1 cellular context compared by ENCODE assay signal in the genomic region with DNA sequence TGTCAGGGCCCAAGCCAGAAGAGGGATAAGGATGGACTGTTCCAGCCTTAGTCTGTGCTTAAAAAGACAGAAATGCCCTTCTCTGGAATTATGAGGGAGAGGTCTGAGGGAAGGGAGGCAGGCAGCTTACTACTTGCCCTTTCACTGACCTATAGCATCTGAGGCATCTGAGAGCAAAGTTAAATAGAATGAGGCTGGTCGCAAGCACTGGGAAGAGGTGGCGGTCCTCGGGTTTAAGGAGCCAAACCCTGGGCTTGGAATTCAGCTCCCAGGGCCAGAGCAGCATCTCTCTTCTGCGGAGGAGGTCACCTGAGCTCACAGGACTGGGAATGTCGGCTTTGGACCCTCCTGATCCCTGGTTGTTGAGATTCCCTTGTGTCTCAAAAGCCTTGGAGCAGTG.
TF ChIP-seq lines count a peak whose summit lies in the region.

No MANE protein-coding gene starts in this region.

TF ChIP-seq in K562, 482 proteins besides CTCF, POLR2A, EP300 and RAD21 (continued from another document):
- TF ChIP-seq, protein P1, sequence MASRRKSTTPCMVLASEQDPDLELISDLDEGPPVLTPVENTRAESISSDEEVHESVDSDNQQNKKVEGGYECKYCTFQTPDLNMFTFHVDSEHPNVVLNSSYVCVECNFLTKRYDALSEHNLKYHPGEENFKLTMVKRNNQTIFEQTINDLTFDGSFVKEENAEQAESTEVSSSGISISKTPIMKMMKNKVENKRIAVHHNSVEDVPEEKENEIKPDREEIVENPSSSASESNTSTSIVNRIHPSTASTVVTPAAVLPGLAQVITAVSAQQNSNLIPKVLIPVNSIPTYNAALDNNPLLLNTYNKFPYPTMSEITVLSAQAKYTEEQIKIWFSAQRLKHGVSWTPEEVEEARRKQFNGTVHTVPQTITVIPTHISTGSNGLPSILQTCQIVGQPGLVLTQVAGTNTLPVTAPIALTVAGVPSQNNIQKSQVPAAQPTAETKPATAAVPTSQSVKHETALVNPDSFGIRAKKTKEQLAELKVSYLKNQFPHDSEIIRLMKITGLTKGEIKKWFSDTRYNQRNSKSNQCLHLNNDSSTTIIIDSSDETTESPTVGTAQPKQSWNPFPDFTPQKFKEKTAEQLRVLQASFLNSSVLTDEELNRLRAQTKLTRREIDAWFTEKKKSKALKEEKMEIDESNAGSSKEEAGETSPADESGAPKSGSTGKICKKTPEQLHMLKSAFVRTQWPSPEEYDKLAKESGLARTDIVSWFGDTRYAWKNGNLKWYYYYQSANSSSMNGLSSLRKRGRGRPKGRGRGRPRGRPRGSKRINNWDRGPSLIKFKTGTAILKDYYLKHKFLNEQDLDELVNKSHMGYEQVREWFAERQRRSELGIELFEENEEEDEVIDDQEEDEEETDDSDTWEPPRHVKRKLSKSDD (conservative IDR thresholded peaks at IDR 0.05; ENCODE audit: low read length) = no peak
- TF ChIP-seq DPF2 (IDR thresholded peaks at IDR 0.05) (no peak), ZNF436 (CRISPR knock-in tag; IDR thresholded peaks at IDR 0.05) (no peak), FOSL1 (tag; conservative IDR thresholded peaks at IDR 0.05) (no peak), POLR2G (IDR thresholded peaks at IDR 0.05; ENCODE audit: low read depth, low read length) (no peak), PRPF4 (IDR thresholded peaks at IDR 0.05; ENCODE audit: insufficient read depth, low read depth, low read length, poor library complexity, severe bottlenecking) (no peak), FOXA3 (CRISPR knock-in tag; conservative IDR thresholded peaks at IDR 0.05 in 1 of 2, IDR thresholded peaks at IDR 0.05 in 1 of 2) (no peak), SAFB2 (IDR thresholded peaks at IDR 0.05; ENCODE audit: borderline replicate concordance, low read depth, low read length, severe bottlenecking) (no peak), EP400 (IDR thresholded peaks at IDR 0.05) (no peak), SRSF7 (optimal IDR thresholded peaks at IDR 0.05; ENCODE audit: low read depth, low read length) (no peak), RB1 (IDR thresholded peaks at IDR 0.05; ENCODE audit: low read depth) (no peak), RHOXF2B (CRISPR knock-in tag; conservative IDR thresholded peaks at IDR 0.05) (no peak), NCOA4 (IDR thresholded peaks at IDR 0.05; ENCODE audit: partially characterized antibody) (no peak), HDGF (IDR thresholded peaks at IDR 0.05) (no peak)
- TF ChIP-seq, protein P2, sequence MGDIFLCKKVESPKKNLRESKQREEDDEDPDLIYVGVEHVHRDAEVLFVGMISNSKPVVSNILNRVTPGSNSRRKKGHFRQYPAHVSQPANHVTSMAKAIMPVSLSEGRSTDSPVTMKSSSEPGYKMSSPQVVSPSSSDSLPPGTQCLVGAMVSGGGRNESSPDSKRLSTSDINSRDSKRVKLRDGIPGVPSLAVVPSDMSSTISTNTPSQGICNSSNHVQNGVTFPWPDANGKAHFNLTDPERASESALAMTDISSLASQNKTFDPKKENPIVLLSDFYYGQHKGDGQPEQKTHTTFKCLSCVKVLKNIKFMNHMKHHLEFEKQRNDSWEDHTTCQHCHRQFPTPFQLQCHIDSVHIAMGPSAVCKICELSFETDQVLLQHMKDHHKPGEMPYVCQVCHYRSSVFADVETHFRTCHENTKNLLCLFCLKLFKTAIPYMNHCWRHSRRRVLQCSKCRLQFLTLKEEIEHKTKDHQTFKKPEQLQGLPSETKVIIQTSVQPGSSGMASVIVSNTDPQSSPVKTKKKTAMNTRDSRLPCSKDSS (IDR thresholded peaks at IDR 0.05; ENCODE audit: low read depth, partially characterized antibody) = no peak
- TF ChIP-seq, protein P3, sequence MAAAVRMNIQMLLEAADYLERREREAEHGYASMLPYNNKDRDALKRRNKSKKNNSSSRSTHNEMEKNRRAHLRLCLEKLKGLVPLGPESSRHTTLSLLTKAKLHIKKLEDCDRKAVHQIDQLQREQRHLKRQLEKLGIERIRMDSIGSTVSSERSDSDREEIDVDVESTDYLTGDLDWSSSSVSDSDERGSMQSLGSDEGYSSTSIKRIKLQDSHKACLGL (CRISPR knock-in tag; IDR thresholded peaks at IDR 0.05; ENCODE audit: borderline replicate concordance, poor library complexity, severe bottlenecking) = no peak
- TF ChIP-seq, protein P4, sequence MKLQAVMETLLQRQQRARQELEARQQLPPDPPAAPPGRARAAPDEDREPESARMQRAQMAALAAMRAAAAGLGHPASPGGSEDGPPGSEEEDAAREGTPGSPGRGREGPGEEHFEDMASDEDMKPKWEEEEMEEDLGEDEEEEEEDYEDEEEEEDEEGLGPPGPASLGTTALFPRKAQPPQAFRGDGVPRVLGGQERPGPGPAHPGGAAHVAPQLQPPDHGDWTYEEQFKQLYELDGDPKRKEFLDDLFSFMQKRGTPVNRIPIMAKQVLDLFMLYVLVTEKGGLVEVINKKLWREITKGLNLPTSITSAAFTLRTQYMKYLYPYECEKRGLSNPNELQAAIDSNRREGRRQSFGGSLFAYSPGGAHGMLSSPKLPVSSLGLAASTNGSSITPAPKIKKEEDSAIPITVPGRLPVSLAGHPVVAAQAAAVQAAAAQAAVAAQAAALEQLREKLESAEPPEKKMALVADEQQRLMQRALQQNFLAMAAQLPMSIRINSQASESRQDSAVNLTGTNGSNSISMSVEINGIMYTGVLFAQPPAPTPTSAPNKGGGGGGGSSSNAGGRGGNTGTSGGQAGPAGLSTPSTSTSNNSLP (IDR thresholded peaks at IDR 0.05; ENCODE audit: borderline replicate concordance, low read depth, low read length) = no peak
- TF ChIP-seq, protein P5, sequence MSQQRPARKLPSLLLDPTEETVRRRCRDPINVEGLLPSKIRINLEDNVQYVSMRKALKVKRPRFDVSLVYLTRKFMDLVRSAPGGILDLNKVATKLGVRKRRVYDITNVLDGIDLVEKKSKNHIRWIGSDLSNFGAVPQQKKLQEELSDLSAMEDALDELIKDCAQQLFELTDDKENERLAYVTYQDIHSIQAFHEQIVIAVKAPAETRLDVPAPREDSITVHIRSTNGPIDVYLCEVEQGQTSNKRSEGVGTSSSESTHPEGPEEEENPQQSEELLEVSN (IDR thresholded peaks at IDR 0.05; ENCODE audit: borderline replicate concordance in 1 of 2, extremely low read depth in 1 of 2, insufficient read depth in 1 of 2, insufficient read length in 1 of 2, low read depth in 1 of 2, low read length in 1 of 2, poor library complexity in 1 of 2, severe bottlenecking in 1 of 2) = no peak
